1 cellular context compared by ENCODE assay signal in the genomic region with DNA sequence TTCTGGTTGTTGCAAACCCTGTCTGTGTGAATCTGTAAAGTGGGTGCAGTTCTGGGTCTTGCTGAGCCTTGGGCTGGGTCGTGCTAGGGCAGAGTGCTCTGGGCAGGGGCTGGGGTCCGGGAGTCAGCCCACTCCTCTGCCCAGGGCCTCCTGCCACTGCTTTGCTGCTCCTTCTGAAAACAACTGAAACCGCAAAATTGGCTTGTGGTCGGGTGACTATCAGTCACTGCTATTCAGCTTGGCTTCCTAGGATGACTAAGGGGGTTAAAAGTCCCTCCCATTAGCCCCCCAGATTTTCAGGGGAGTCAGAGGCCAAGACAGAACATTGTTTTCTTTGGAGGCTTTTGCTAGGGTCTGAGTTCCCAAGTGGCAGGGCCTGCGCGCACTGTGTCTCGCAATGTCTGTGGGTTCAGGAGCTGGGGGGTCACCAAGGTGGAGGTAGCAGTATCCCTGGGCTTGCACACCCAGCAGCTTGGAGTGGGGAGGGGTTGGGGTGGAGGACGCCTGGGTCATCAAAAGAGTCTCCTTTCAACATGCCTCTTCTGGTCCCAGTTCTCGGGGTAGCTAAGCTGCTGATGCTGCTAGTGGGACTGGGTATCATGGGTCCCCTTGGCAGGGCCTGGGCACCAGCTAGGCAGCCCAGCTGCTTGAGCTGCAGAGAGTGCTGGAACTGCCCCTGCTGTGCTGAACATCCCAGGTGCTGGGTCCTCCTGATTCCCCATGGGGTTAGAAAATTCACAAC.
TF ChIP-seq lines count a peak whose summit lies in the region.

No MANE protein-coding gene starts in this region.

TF ChIP-seq in H1, 55 proteins besides CTCF, POLR2A, EP300 and RAD21:
- no peak for TF ChIP-seq SIRT6 (IDR thresholded peaks at IDR 0.05; ENCODE audit: low read length)
- TF ChIP-seq RFX5 (IDR thresholded peaks at IDR 0.05; ENCODE audit: borderline replicate concordance, low read depth, low read length), result no peak
- no peak for TF ChIP-seq SP1 (IDR thresholded peaks at IDR 0.05; ENCODE audit: low read depth, low read length)
- TF ChIP-seq BCL11A (IDR thresholded peaks at IDR 0.05; ENCODE audit: low read depth in 2 of 2, low read length in 2 of 2), result no peak
- no peak for TF ChIP-seq SRF (IDR thresholded peaks at IDR 0.05; ENCODE audit: low read depth, low read length)
- TF ChIP-seq NRF1 (IDR thresholded peaks at IDR 0.05; ENCODE audit: low read depth, low read length), result no peak
- TF ChIP-seq, protein P1, sequence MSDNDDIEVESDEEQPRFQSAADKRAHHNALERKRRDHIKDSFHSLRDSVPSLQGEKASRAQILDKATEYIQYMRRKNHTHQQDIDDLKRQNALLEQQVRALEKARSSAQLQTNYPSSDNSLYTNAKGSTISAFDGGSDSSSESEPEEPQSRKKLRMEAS (IDR thresholded peaks at IDR 0.05), result no peak
- TF ChIP-seq TEAD4 (IDR thresholded peaks at IDR 0.05; ENCODE audit: low read depth, low read length), result no peak
- TF ChIP-seq SP4 (IDR thresholded peaks at IDR 0.05; ENCODE audit: low read length), result no peak
